ENCODE assay signal across 15 cellular contexts in the genomic region with DNA sequence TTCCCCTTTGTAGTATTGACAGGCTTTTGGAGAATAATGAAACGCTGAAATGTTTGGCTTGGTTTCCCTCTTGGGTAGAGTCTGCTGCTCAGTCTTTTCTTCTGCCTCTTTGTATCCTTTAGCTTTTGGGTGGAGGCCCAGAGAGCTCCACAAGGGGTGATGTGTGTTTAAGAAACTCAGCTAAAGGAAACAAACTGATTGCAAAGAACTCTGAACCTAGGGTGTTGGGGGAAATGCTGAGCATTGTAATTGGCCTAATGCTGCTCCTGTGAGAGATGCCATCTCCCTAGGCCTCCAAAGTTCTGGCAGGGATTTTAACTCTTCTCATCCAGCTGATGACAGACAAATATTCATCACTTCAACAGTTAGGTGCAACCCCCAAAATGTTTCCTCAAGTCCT. TPM values are rescaled to one million over a fixed set of nuclear protein-coding genes. Genes with fewer than 3 reads are reported as not detected.
A peak's percentile ranks its signal among the peaks of the same experiment; 100 is the strongest.
DNase-seq lines count a peak whose midpoint lies in the region; ATAC-seq and TF ChIP-seq lines count a peak whose summit lies in the region.
"Had no signal": no experiment of that assay in that cellular context is flagged by ENCODE, and none has a peak within 500 bp of the region (broad histone marks: within the 10 kb centered on the region; RNA-seq: fewer than 3 reads in every experiment).

No MANE protein-coding gene starts in this region.

- H3K36me3 ChIP-seq in PC-9 (ENCODE audit: low read depth) (no peaks in the 10 kb centered on the region), esophagus muscularis mucosa (no peaks in the 10 kb centered on the region), neural progenitor cell (no peaks in the 10 kb centered on the region)

- no peak overlapping the region for H3K9ac ChIP-seq in neural progenitor cell

- TF ChIP-seq CTCF in PC-9 (conservative IDR thresholded peaks at IDR 0.05) (no peak), esophagus muscularis mucosa (IDR thresholded peaks at IDR 0.05) (no peak), neural progenitor cell (IDR thresholded peaks at IDR 0.05) (no peak)

- no peaks in the 10 kb centered on the region for H3K9me3 Mint-ChIP-seq in neural progenitor cell
- H3K9me3 Mint-ChIP-seq: nephron; T-helper 1 cell treated with Interleukin-12 subunit alpha and Interleukin-12 subunit beta and Interleukin-4 antibody, amounts not matched to agents 30 μg/mL and 1 μg/mL, for 36 hours had no signal

- BruUV-seq in PC-9 (replicated peaks; lab: Mats Ljungman, UMichigan), result no TSS peak

- H3K4me3 ChIP-seq in PC-9 (no peak overlapping the region), esophagus muscularis mucosa (no peak overlapping the region), neural progenitor cell (no peak overlapping the region)

- H3K4me2 ChIP-seq in PC-9 (peak overlapping the region; percentile 58), neural progenitor cell (no peak overlapping the region)

- CTCF ChIA-PET in PC-9 (lab: Charles Lee), result interaction anchor here (0.7 to 2.0 kb wide), 2 partner anchors 11 to 13 kb away, joined by 3 to 5 read pairs; no protein-coding TSS in a partner anchor

- peaks cover 4% of the 10 kb centered on the region for H3K27me3 Mint-ChIP-seq in neural progenitor cell (ENCODE audit: insufficient read depth, low read depth)

- H3K9me3 ChIP-seq in PC-9 (ENCODE audit: insufficient read depth, low read depth), result no peaks in the 10 kb centered on the region
- no peaks in the 10 kb centered on the region for H3K9me3 ChIP-seq in esophagus muscularis mucosa
- H3K9me3 ChIP-seq in neural progenitor cell (ENCODE audit: low read depth), result no peaks in the 10 kb centered on the region

- POLR2A ChIA-PET in PC-9 (lab: Charles Lee; ENCODE audit: unreplicated experiment), result interaction anchor here (0.5 to 0.8 kb wide), 5 partner anchors 10 to 337 kb away, joined by 3 to 4 read pairs (median 4); no protein-coding TSS in a partner anchor

- DNase-seq in AG08395 (ENCODE audit: low spot score), result peak; percentile 49
- no peak for DNase-seq in PC-9
- DNase-seq in esophagus muscularis mucosa (ENCODE audit: extremely low spot score), result no peak
- no peak for DNase-seq in neural progenitor cell (ENCODE audit: low spot score)
- DNase-seq in GDM1 (lab: John Stamatoyannopoulos, UW), result no peak
- DNase-seq in LoVo (ENCODE audit: low spot score), result no peak
- DNase-seq: activated CD8-positive, alpha-beta memory T cell treated with anti-CD3 and anti-CD28 coated beads, Interleukin-2, amount 50 U/mL, for 48 hours; cortex of kidney; KBM-7; NCI-H510A had no signal

- H3K9me2 ChIP-seq in PC-9 (ENCODE audit: insufficient read depth), result no peaks in the 10 kb centered on the region

- H4K20me1 ChIP-seq in PC-9 (ENCODE audit: insufficient read depth) (no peaks in the 10 kb centered on the region), neural progenitor cell (ENCODE audit: low read depth) (no peaks in the 10 kb centered on the region)

- H3F3A ChIP-seq in PC-9 (ENCODE audit: insufficient read depth, low read depth) (peaks cover 55% of the 10 kb centered on the region), neural progenitor cell (ENCODE audit: low read depth) (no peaks in the 10 kb centered on the region)

- intact Hi-C loops in PC-9 (cut with micrococcal nuclease; ENCODE audit: unreplicated experiment) (no loop called here), esophagus muscularis mucosa (cut with DNase I) (no loop called here)

- no peak for ATAC-seq in activated CD4-positive, CD25-positive, alpha-beta regulatory T cell treated with anti-CD3 and anti-CD28 coated beads, Interleukin-2, amount 50 U/mL, for 24 hours
- ATAC-seq in GM21786 (IDR thresholded peaks at IDR 0.05; ENCODE audit: unreplicated experiment), result no peak

- no peak overlapping the region for H2AFZ ChIP-seq in PC-9
- H2AFZ ChIP-seq in neural progenitor cell (replicated peaks), result peak overlapping the region; percentile 65

- H3K27me3 ChIP-seq in PC-9 (ENCODE audit: insufficient read depth, low read depth), result no peaks in the 10 kb centered on the region
- H3K27me3 ChIP-seq in esophagus muscularis mucosa, result no peaks in the 10 kb centered on the region
- H3K27me3 ChIP-seq in neural progenitor cell, result no peaks in the 10 kb centered on the region

- no peak overlapping the region for H3K4me3 Mint-ChIP-seq in neural progenitor cell
- H3K4me3 Mint-ChIP-seq: B cell; nephron; T-helper 1 cell treated with Interleukin-12 subunit alpha and Interleukin-12 subunit beta and Interleukin-4 antibody, amounts not matched to agents 30 μg/mL and 1 μg/mL, for 36 hours had no signal

- TF ChIP-seq POLR2A in esophagus muscularis mucosa (IDR thresholded peaks at IDR 0.05; ENCODE audit: low read depth), result no peak

- H3K36me3 Mint-ChIP-seq in neural progenitor cell, result no peaks in the 10 kb centered on the region

- no peak overlapping the region for H3K27ac Mint-ChIP-seq in neural progenitor cell
- H3K27ac Mint-ChIP-seq: B cell; nephron; T-helper 1 cell treated with Interleukin-12 subunit alpha and Interleukin-12 subunit beta and Interleukin-4 antibody, amounts not matched to agents 30 μg/mL and 1 μg/mL, for 36 hours had no signal

- H3K4me1 ChIP-seq in PC-9 (replicated peaks; ENCODE audit: insufficient read depth), result peaks cover 70% of the 10 kb centered on the region
- peaks cover 15 to 54% (median 42%) of the 10 kb centered on the region in 4 donors for H3K4me1 ChIP-seq in esophagus muscularis mucosa
- H3K4me1 ChIP-seq in neural progenitor cell, result peaks cover 20% of the 10 kb centered on the region

- H3K27ac ChIP-seq in PC-9, result peak overlapping the region; percentile 59
- peak overlapping the region; percentile 73 to 84 (median 80) for H3K27ac ChIP-seq in esophagus muscularis mucosa (replicated peaks in 1 of 4)
- H3K27ac ChIP-seq in neural progenitor cell, result no peak overlapping the region

- peaks cover 17% of the 10 kb centered on the region for H3K4me1 Mint-ChIP-seq in neural progenitor cell

- 26% methylated on average over 1 of the region's 1 CpG for WGBS in esophagus muscularis mucosa

- H3K79me2 ChIP-seq in PC-9 (ENCODE audit: low read depth) (no peaks in the 10 kb centered on the region), neural progenitor cell (ENCODE audit: low read depth) (no peaks in the 10 kb centered on the region)

- no peak for TF ChIP-seq EP300 in esophagus muscularis mucosa (IDR thresholded peaks at IDR 0.05)

RNA-seq across cellular contexts. Expression of gene ZSWIM6, which starts 30.7 kb away (rescaled TPM):
- total RNA-seq in PC-9 (2021), result 9.7 and 12.9 TPM in 2 replicates
- 10 to 100 TPM; 10.2 to 16.4 (median 12.5) TPM for total RNA-seq in esophagus muscularis mucosa
- 25.3 and 32.2 TPM in 2 replicates for total RNA-seq in neural progenitor cell (ENCODE audit: low replicate concordance)
